ENCODE assay signal across 8 cellular contexts in the genomic region with DNA sequence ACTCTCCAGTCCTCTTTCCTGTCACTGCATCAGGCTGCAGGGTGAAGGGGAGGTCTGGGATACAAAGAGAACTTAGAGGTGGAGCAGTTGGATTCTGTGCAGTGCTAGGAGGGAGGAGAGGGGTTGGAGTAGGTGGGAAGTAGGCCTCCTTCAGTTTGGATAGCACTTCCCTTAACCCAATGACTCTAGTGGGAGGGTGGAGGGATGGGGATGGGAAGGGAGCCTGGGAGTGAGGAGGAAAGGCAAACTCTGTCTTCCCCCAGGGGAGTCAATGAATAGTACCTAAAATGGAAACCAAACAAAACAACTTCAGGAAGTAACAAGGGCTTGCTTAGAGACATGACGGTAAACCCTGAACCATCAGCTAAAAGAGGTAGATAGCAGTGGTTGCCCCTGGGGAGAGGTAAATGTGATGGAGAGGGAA. TPM values are rescaled to one million over a fixed set of nuclear protein-coding genes. Genes with fewer than 3 reads are reported as not detected.
DNase-seq lines count a peak whose midpoint lies in the region; ATAC-seq, FAIRE-seq and TF ChIP-seq lines count a peak whose summit lies in the region.

No MANE protein-coding gene starts in this region.

- no peaks in the 10 kb centered on the region for H3K9me3 ChIP-seq in kidney (ENCODE audit: control insufficient read depth in 1 of 2, low read length in 2 of 2)
- H3K9me3 ChIP-seq in stomach smooth muscle (ENCODE audit: control insufficient read depth in 2 of 2, low read length in 2 of 2), result no peaks in the 10 kb centered on the region

- ATAC-seq in GM21526 (IDR thresholded peaks at IDR 0.05; ENCODE audit: low FRiP score, unreplicated experiment), result no peak
- ATAC-seq in GM19452 (IDR thresholded peaks at IDR 0.05; ENCODE audit: unreplicated experiment), result no peak

- H3K27me3 Mint-ChIP-seq in brain, result peaks cover 34% of the 10 kb centered on the region

- TF ChIP-seq CTCF in brain (conservative IDR thresholded peaks at IDR 0.05) (no peak), kidney (IDR thresholded peaks at IDR 0.05; ENCODE audit: borderline replicate concordance, extremely low read depth, insufficient read depth) (no peak)

- H3K4me1 ChIP-seq in kidney (ENCODE audit: control insufficient read depth in 1 of 2, insufficient read depth in 1 of 2, low read depth in 1 of 2, low read length in 2 of 2), result peaks cover 31 to 40% of the 10 kb centered on the region in 2 donors
- H3K4me1 ChIP-seq in stomach smooth muscle (ENCODE audit: control insufficient read depth, insufficient read depth, low read length), result peaks cover 91% of the 10 kb centered on the region

- intact Hi-C loops in kidney (cut with DNase I), result no loop called here

- H3K27ac ChIP-seq in kidney (ENCODE audit: low read depth in 2 of 2, low read length in 2 of 2), result peak overlapping the region; percentile 81 to 87
- H3K27ac ChIP-seq in stomach smooth muscle (ENCODE audit: low read length), result peak overlapping the region; percentile 97

- FAIRE-seq in kidney (lab: Jason Lieb, UNC), result no peak

- peaks cover 12 to 18% of the 10 kb centered on the region in 2 donors for H3K36me3 ChIP-seq in kidney (ENCODE audit: control insufficient read depth in 1 of 2, insufficient read depth in 2 of 2, low read length in 2 of 2)
- H3K36me3 ChIP-seq in stomach smooth muscle (ENCODE audit: control insufficient read depth in 2 of 2, insufficient read depth in 2 of 2, low read length in 2 of 2), result peaks cover 19 to 21% of the 10 kb centered on the region in 2 donors

- no peaks in the 10 kb centered on the region for H3K27me3 ChIP-seq in stomach smooth muscle (ENCODE audit: control insufficient read depth in 1 of 2, insufficient read depth in 2 of 2, low read length in 2 of 2)

- H3K36me3 Mint-ChIP-seq in brain, result peaks cover 4% of the 10 kb centered on the region

- H3K4me3 Mint-ChIP-seq in brain, result peak overlapping the region; percentile 44 to 83 (median 68)

- H3K4me3 ChIP-seq in kidney (ENCODE audit: low read length in 2 of 2) (no peak overlapping the region), stomach smooth muscle (ENCODE audit: low read length in 2 of 2) (peak overlapping the region; percentile 18 to 84)

- H3K9ac ChIP-seq in kidney (ENCODE audit: low read length in 2 of 2) (no peak overlapping the region), stomach smooth muscle (ENCODE audit: low read length in 2 of 2) (peak overlapping the region; percentile 76 to 82)

- peak; percentile 38 for DNase-seq in NCI-H2029 (lab: John Stamatoyannopoulos, UW)
- no peak for DNase-seq in NCI-H2029 treated with DMSO at 0.1 percent for 48 hours (lab: John Stamatoyannopoulos, UW)
- DNase-seq in kidney, result no peak
- DNase-seq in UCSD-AML1 (lab: John Stamatoyannopoulos, UW; ENCODE audit: unreplicated experiment), result no peak

- H3K9me3 Mint-ChIP-seq in brain, result no peaks in the 10 kb centered on the region

- peaks cover 38% of the 10 kb centered on the region for H3K4me1 Mint-ChIP-seq in brain

- H3K27ac Mint-ChIP-seq in brain, result peak overlapping the region in 3 of 5 experiments; percentile 60 to 89 (median 60)

RNA-seq across cellular contexts. Expression of gene GSN, which starts 30.7 kb away (rescaled TPM):
- polyA plus RNA-seq in brain (ENCODE audit: insufficient read depth, low read depth, low replicate concordance) (430 TPM), kidney (ENCODE audit: insufficient read depth, low read depth, low replicate concordance) (235 TPM)
- 511 TPM for total RNA-seq in kidney

Comparison
In these comparisons a context has a peak if more than half of its experiments do, and no peak if none do; other contexts are left out.
1. H3K4me3 ChIP-seq: peak in stomach smooth muscle (2 of 2); none in kidney (0 of 2).
2. H3K9ac ChIP-seq: peak in stomach smooth muscle (2 of 2); none in kidney (0 of 2).